In genomic region chr4:2863649-2864048, GRCh38 we compare ENCODE assay signal across 16 cellular contexts.
"Had no signal": no experiment of that assay in that cellular context is flagged by ENCODE, and none has a peak within 500 bp of the region (broad histone marks: within the 10 kb centered on the region; RNA-seq: fewer than 3 reads in every experiment).

No MANE protein-coding gene starts in this region.

- H3K9me3 Mint-ChIP-seq: activated CD4-positive, alpha-beta memory T cell treated with anti-CD3 and anti-CD28 coated beads for 36 hours; activated T-cell treated with anti-CD3 and anti-CD28 coated beads, Interleukin-2, amount 50 U/mL, for 4 hours; mesothelial cell of epicardium; stimulated activated effector memory CD8-positive, alpha-beta T cell treated with anti-CD3 and anti-CD28 coated beads, Interleukin-12 subunit alpha, Interleukin-12 subunit beta, amount 100 ng/mL, for 72 hours had no signal

- H3K4me3 ChIP-seq: adrenal gland, cardiac muscle cell, esophagus muscularis mucosa, ovary, SJSA1, thyroid gland had no signal

- DNase-seq: activated CD4-positive, alpha-beta memory T cell treated with anti-CD3 and anti-CD28 coated beads for 36 hours; activated effector memory CD4-positive, alpha-beta T cell treated with Interleukin-2 at 50 U/mL for 16 hours; activated naive CD4-positive, alpha-beta T cell treated with anti-CD3 and anti-CD28 coated beads, Interleukin-2, amount 50 U/mL, for 16 hours; activated T-cell treated with anti-CD3 and anti-CD28 coated beads, Interleukin-2, amount 50 U/mL, for 4 hours; adrenal gland; hypothalamus; kidney; ovary; SW 1271; thyroid gland had no signal

- H3K27ac Mint-ChIP-seq: activated CD4-positive, alpha-beta memory T cell treated with anti-CD3 and anti-CD28 coated beads for 36 hours; mesothelial cell of epicardium; stimulated activated effector memory CD8-positive, alpha-beta T cell treated with anti-CD3 and anti-CD28 coated beads, Interleukin-12 subunit alpha, Interleukin-12 subunit beta, amount 100 ng/mL, for 72 hours had no signal

- ATAC-seq: activated CD4-positive, CD25-positive, alpha-beta regulatory T cell treated with anti-CD3 and anti-CD28 coated beads, Interleukin-2, amount 50 U/mL, for 24 hours; activated T-cell treated with anti-CD3 and anti-CD28 coated beads, Interleukin-2, amount 50 U/mL, for 4 hours; stimulated activated effector memory CD8-positive, alpha-beta T cell treated with anti-CD3 and anti-CD28 coated beads, Interleukin-12 subunit alpha, Interleukin-12 subunit beta, amount 100 ng/mL, for 72 hours had no signal

- H3K9me3 ChIP-seq: adrenal gland, esophagus muscularis mucosa, ovary, SJSA1, thyroid gland had no signal

- H3K4me3 Mint-ChIP-seq: activated CD4-positive, alpha-beta memory T cell treated with anti-CD3 and anti-CD28 coated beads for 36 hours; activated T-cell treated with anti-CD3 and anti-CD28 coated beads, Interleukin-2, amount 50 U/mL, for 4 hours; mesothelial cell of epicardium; stimulated activated effector memory CD8-positive, alpha-beta T cell treated with anti-CD3 and anti-CD28 coated beads, Interleukin-12 subunit alpha, Interleukin-12 subunit beta, amount 100 ng/mL, for 72 hours had no signal

- H3K36me3 ChIP-seq: adrenal gland, cardiac muscle cell, esophagus muscularis mucosa, ovary, SJSA1, thyroid gland had no signal

- H3K27me3 ChIP-seq: adrenal gland, cardiac muscle cell, esophagus muscularis mucosa, ovary, SJSA1, thyroid gland had no signal

- H3K27ac ChIP-seq: cardiac muscle cell, ovary, SJSA1 had no signal

- H3K27me3 Mint-ChIP-seq: activated CD4-positive, alpha-beta memory T cell treated with anti-CD3 and anti-CD28 coated beads for 36 hours had no signal

- H3K36me3 Mint-ChIP-seq: mesothelial cell of epicardium had no signal
